16 cellular contexts compared by ENCODE assay signal in genomic region chr14:94644102-94644535, GRCh38. TPM values are rescaled to one million over a fixed set of nuclear protein-coding genes. Genes with fewer than 3 reads are reported as not detected.
DNase-seq lines count a peak whose midpoint lies in the region; ATAC-seq and TF ChIP-seq lines count a peak whose summit lies in the region.
"Had no signal": no experiment of that assay in that cellular context is flagged by ENCODE, and none has a peak within 500 bp of the region (broad histone marks: within the 10 kb centered on the region; RNA-seq: fewer than 3 reads in every experiment).

No MANE protein-coding gene starts in this region.

- no peak for TF ChIP-seq CTCF in osteocyte (IDR thresholded peaks at IDR 0.05)
- TF ChIP-seq CTCF in WTC11 (IDR thresholded peaks at IDR 0.05), result no peak

- POLR2A ChIA-PET in WTC11 (lab: Charles Lee), result no interaction called here

- no peak overlapping the region for H3K27ac Mint-ChIP-seq in osteocyte (ENCODE audit: unreplicated experiment)
- no peak overlapping the region for H3K27ac Mint-ChIP-seq in WTC11
- H3K27ac Mint-ChIP-seq: B cell; CD4-positive, alpha-beta T cell had no signal

- no peak for ATAC-seq in Right ventricle myocardium superior (ENCODE audit: poor library complexity)
- ATAC-seq in activated CD4-positive, CD25-positive, alpha-beta regulatory T cell treated with anti-CD3 and anti-CD28 coated beads, Interleukin-2, amount 50 U/mL, for 24 hours, result no peak
- ATAC-seq in WTC11, result no peak
- ATAC-seq: GM12878, HCT116 had no signal

- intact Hi-C loops in cardiac septum (cut with DNase I), result no loop called here
- intact Hi-C loops in Right ventricle myocardium superior (cut with DNase I), result no loop called here

- CTCF ChIA-PET in WTC11 (lab: Charles Lee), result no interaction called here

- peaks cover 10% of the 10 kb centered on the region for H3K4me1 Mint-ChIP-seq in osteocyte (ENCODE audit: unreplicated experiment)
- no peaks in the 10 kb centered on the region for H3K4me1 Mint-ChIP-seq in WTC11
- H3K4me1 Mint-ChIP-seq: B cell had no signal

- DNase-seq in cardiac septum (ENCODE audit: low spot score) (peak; percentile 50), Right ventricle myocardium superior (no peak), mesenteric fat pad (ENCODE audit: low spot score) (peak; percentile 69), osteocyte (ENCODE audit: extremely low spot score, unreplicated experiment) (peak; percentile 51), NCI-H1436 treated with DMSO at 0.1 percent for 48 hours (lab: John Stamatoyannopoulos, UW) (no peak), WTC11 (ENCODE audit: low spot score) (no peak)
- DNase-seq: ACHN; C1 segment of cervical spinal cord; CD4-positive, alpha-beta T cell; DMS79 had no signal

- H3K9me3 Mint-ChIP-seq in osteocyte (ENCODE audit: unreplicated experiment) (no peaks in the 10 kb centered on the region), WTC11 (peaks cover 19% of the 10 kb centered on the region; the same call in 1 of the 2 replicates)

- H3K36me3 Mint-ChIP-seq in osteocyte (ENCODE audit: unreplicated experiment), result no peaks in the 10 kb centered on the region
- no peaks in the 10 kb centered on the region; the same call in none of the 2 replicates for H3K36me3 Mint-ChIP-seq in WTC11

- H3K4me3 Mint-ChIP-seq in osteocyte (ENCODE audit: unreplicated experiment), result no peak overlapping the region
- no peak overlapping the region for H3K4me3 Mint-ChIP-seq in WTC11
- H3K4me3 Mint-ChIP-seq: B cell; CD4-positive, alpha-beta T cell had no signal

- H3K27me3 Mint-ChIP-seq in osteocyte (ENCODE audit: unreplicated experiment) (no peaks in the 10 kb centered on the region), WTC11 (ENCODE audit: low read depth) (no peaks in the 10 kb centered on the region; the same call in none of the 2 replicates)
- H3K27me3 Mint-ChIP-seq: B cell had no signal

TF ChIP-seq in WTC11, 78 proteins besides CTCF, POLR2A, EP300 and RAD21:
- TF ChIP-seq SMAD3 (CRISPR knock-in tag; IDR thresholded peaks at IDR 0.05; ENCODE audit: borderline replicate concordance), result no peak
- TF ChIP-seq ZNF396 (CRISPR knock-in tag; IDR thresholded peaks at IDR 0.05; ENCODE audit: borderline replicate concordance), result no peak

RNA-seq across cellular contexts. Expression of gene SERPINA3, which starts 31.9 kb away (rescaled TPM):
- total RNA-seq in cardiac septum, result 24.5 TPM
- 55.2 TPM for total RNA-seq in Right ventricle myocardium superior
- 139 TPM for total RNA-seq in mesenteric fat pad
- 1.2 and 1.6 TPM in 2 replicates for total RNA-seq in osteocyte
- 2.7 to 3.5 TPM (median 3.0 TPM) in 3 replicates for total RNA-seq in WTC11 (2021)
- total RNA-seq: A172; B cell; CD4-positive, alpha-beta T cell; G401 had no signal

Comparison
In these comparisons a context has a peak if more than half of its experiments do, and no peak if none do; other contexts are left out.
1. DNase-seq: peak in cardiac septum (single experiment), mesenteric fat pad (single experiment) and osteocyte (single experiment); none in Right ventricle myocardium superior (single experiment), NCI-H1436 treated with DMSO at 0.1 percent for 48 hours (single experiment) and WTC11 (single experiment).